ENCODE assay signal across 7 cellular contexts in genomic region chr17:1713160-1713877, GRCh38. TPM values are rescaled to one million over a fixed set of nuclear protein-coding genes. Genes with fewer than 3 reads are reported as not detected.
A peak's percentile ranks its signal among the peaks of the same experiment; 100 is the strongest.
DNase-seq lines count a peak whose midpoint lies in the region; ATAC-seq and TF ChIP-seq lines count a peak whose summit lies in the region.
"Had no signal": no experiment of that assay in that cellular context is flagged by ENCODE, and none has a peak within 500 bp of the region (broad histone marks: within the 10 kb centered on the region; RNA-seq: fewer than 3 reads in every experiment).

No MANE protein-coding gene starts in this region.

- H3K27me3 ChIP-seq in CD8-positive, alpha-beta memory T cell (ENCODE audit: insufficient read depth, low read length, poor library complexity, severe bottlenecking): peaks cover 2% of the 10 kb centered on the region
- H3K27me3 ChIP-seq in mammary epithelial cell (ENCODE audit: insufficient read depth, low read length): no peaks in the 10 kb centered on the region

- dilution Hi-C loops in mammary epithelial cell (cut with HindIII; ENCODE audit: low sequenced_read_pairs): loop anchor here (5.0 kb wide), 3 partner anchors 36 to 134 kb away; partner anchors contain the start of gene SLC43A2

- DNase-seq in CD8-positive, alpha-beta memory T cell: no peak
- DNase-seq in mammary epithelial cell: no peak
- DNase-seq in GM03348 (ENCODE audit: low spot score): no peak
- DNase-seq in NCI-H1436 treated with DMSO at 0.1 percent for 48 hours (lab: John Stamatoyannopoulos, UW): no peak

- H3K36me3 Mint-ChIP-seq in CD8-positive, alpha-beta memory T cell: peaks cover 0 to 18% (median 4%) of the 10 kb centered on the region in 3 donors
- peaks cover 8% of the 10 kb centered on the region for H3K36me3 Mint-ChIP-seq in nephron (ENCODE audit: low read depth)

- no peak overlapping the region for H2AFZ ChIP-seq in mammary epithelial cell (ENCODE audit: low read depth, low read length)

- H3K4me3 ChIP-seq in CD8-positive, alpha-beta memory T cell (ENCODE audit: low read length): no peak overlapping the region
- peak overlapping the region in 2 of 3 experiments; percentile 78 to 97 for H3K4me3 ChIP-seq in mammary epithelial cell (replicated peaks in 1 of 3; ENCODE audit: insufficient read depth in 1 of 3, low read depth in 2 of 3, low read length in 3 of 3)

- TSS peak; percentile 44 for BruUV-seq in mammary epithelial cell (replicated peaks; lab: Mats Ljungman, UMichigan)

- peak overlapping the region; percentile 51 for H3K27ac ChIP-seq in CD8-positive, alpha-beta memory T cell (ENCODE audit: low read depth, low read length)
- H3K27ac ChIP-seq in mammary epithelial cell (ENCODE audit: insufficient read depth, low read depth, low read length): no peak overlapping the region

- no peak for ATAC-seq in HG03378 (IDR thresholded peaks at IDR 0.05; ENCODE audit: unreplicated experiment)

- no peaks in the 10 kb centered on the region for H3K9me3 ChIP-seq in CD8-positive, alpha-beta memory T cell (ENCODE audit: low read length)
- no peaks in the 10 kb centered on the region for H3K9me3 ChIP-seq in mammary epithelial cell (replicated peaks; ENCODE audit: insufficient read depth, low read length)

- H3K27ac Mint-ChIP-seq in CD8-positive, alpha-beta memory T cell: peak overlapping the region in 4 of 8 donors; percentile 32 to 91 (median 78)
- H3K27ac Mint-ChIP-seq in nephron: peak overlapping the region; percentile 94 to 95 (median 95)

- H3K27me3 Mint-ChIP-seq in CD8-positive, alpha-beta memory T cell: peaks cover 4 to 10% of the 10 kb centered on the region in 2 donors
- H3K27me3 Mint-ChIP-seq in nephron (ENCODE audit: low read depth): no peaks in the 10 kb centered on the region

- H4K20me1 ChIP-seq in mammary epithelial cell (ENCODE audit: insufficient read depth, low read length): peaks cover 2% of the 10 kb centered on the region

- no peaks in the 10 kb centered on the region for H3K36me3 ChIP-seq in CD8-positive, alpha-beta memory T cell (ENCODE audit: insufficient read depth, low read length)
- H3K36me3 ChIP-seq in mammary epithelial cell (ENCODE audit: insufficient read depth, low read length): peaks cover 28% of the 10 kb centered on the region

- peaks cover 30% of the 10 kb centered on the region for H3K4me1 ChIP-seq in CD8-positive, alpha-beta memory T cell (ENCODE audit: insufficient read depth, low read length)
- H3K4me1 ChIP-seq in mammary epithelial cell (ENCODE audit: insufficient read depth, low read length): peaks cover 49% of the 10 kb centered on the region

- peak overlapping the region; percentile 11 for H3K9ac ChIP-seq in mammary epithelial cell (ENCODE audit: insufficient read depth, low read length)

- WGBS in mammary epithelial cell (ENCODE audit: low coverage, missing lambda C conversion rate): 62% methylated on average over 10 of the region's 10 CpGs

- TF ChIP-seq CTCF in mammary epithelial cell (conservative IDR thresholded peaks at IDR 0.05 in 1 of 2, IDR thresholded peaks at IDR 0.05 in 1 of 2; ENCODE audit: extremely low read depth in 1 of 2, insufficient read depth in 1 of 2, low read depth in 1 of 2, low read length in 2 of 2): no peak
- TF ChIP-seq CTCF in nephron (IDR thresholded peaks at IDR 0.05; ENCODE audit: unreplicated experiment in 3 of 3): no peak

- intact Hi-C loops in mammary epithelial cell (cut with micrococcal nuclease): loop anchor here (10.0 kb wide), 1 partner anchor 691 kb away; the partner anchor contains the start of gene MNT

- no peaks in the 10 kb centered on the region for H3K9me3 Mint-ChIP-seq in CD8-positive, alpha-beta memory T cell
- H3K9me3 Mint-ChIP-seq in nephron: no peaks in the 10 kb centered on the region

- H3K4me1 Mint-ChIP-seq in CD8-positive, alpha-beta memory T cell: peaks cover 28 to 44% (median 44%) of the 10 kb centered on the region in 3 donors
- H3K4me1 Mint-ChIP-seq in nephron: peaks cover 48% of the 10 kb centered on the region

- H3K4me2 ChIP-seq in mammary epithelial cell (ENCODE audit: insufficient read depth, low read depth, low read length): peak overlapping the region; percentile 87

- CTCF ChIA-PET in CD8-positive, alpha-beta memory T cell (lab: Charles Lee): interaction anchor here (1.2 to 2.3 kb wide), 3 partner anchors 8 to 152 kb away, joined by 3 to 5 read pairs (median 3); no protein-coding TSS in a partner anchor
- CTCF ChIA-PET in mammary epithelial cell (lab: Charles Lee; ENCODE audit: low non-redundant PET): interaction anchor here (0.6 kb wide), 3 partner anchors 15 to 149 kb away, joined by 3 to 6 read pairs (median 5); no protein-coding TSS in a partner anchor

- peaks cover 46% of the 10 kb centered on the region for H3K79me2 ChIP-seq in mammary epithelial cell (ENCODE audit: insufficient read depth, low read length)

- H3K4me3 Mint-ChIP-seq in CD8-positive, alpha-beta memory T cell: peak overlapping the region in 5 of 7 donors; percentile 29 to 83 (median 40)
- peak overlapping the region; percentile 90 to 98 (median 94) for H3K4me3 Mint-ChIP-seq in nephron

- in situ Hi-C loops in mammary epithelial cell (cut with MboI; ENCODE audit: low sequenced_read_pairs in 2 of 2): loop anchor here in 1 of 2 donors (25.0 kb wide), 2 partner anchors 149 to 324 kb away; partner anchors contain the start of genes DPH1, OVCA2 and RTN4RL1

- POLR2A ChIA-PET in CD8-positive, alpha-beta memory T cell (lab: Charles Lee): no interaction called here

RNA-seq across cellular contexts. Expression of gene TLCD2, which starts 3.1 kb away (rescaled TPM):
- total RNA-seq in CD8-positive, alpha-beta memory T cell: under 1 TPM; 0.09 to 0.22 TPM
- 0.32 TPM for polyA plus RNA-seq in CD8-positive, alpha-beta memory T cell
- total RNA-seq in mammary epithelial cell: 1 to 10 TPM; 2.2 to 5.7 TPM
- 0.87 TPM for polyA plus RNA-seq in mammary epithelial cell
- 4.4 TPM for polyA minus RNA-seq in mammary epithelial cell

RNA-seq across cellular contexts. Expression of gene WDR81, which starts 11.2 kb away (rescaled TPM):
- total RNA-seq in CD8-positive, alpha-beta memory T cell: 10 to 100 TPM; 21.1 to 23.7 TPM
- 20.4 TPM for polyA plus RNA-seq in CD8-positive, alpha-beta memory T cell
- 10 to 100 TPM; 17.8 to 35.5 TPM for total RNA-seq in mammary epithelial cell
- 10.2 TPM for polyA plus RNA-seq in mammary epithelial cell
- polyA minus RNA-seq in mammary epithelial cell: 8.5 TPM

RNA-seq across cellular contexts. Expression of gene PRPF8, which starts 28.7 kb away (rescaled TPM):
- total RNA-seq in CD8-positive, alpha-beta memory T cell: 100 to 1,000 TPM; 430 to 447 TPM
- 209 TPM for polyA plus RNA-seq in CD8-positive, alpha-beta memory T cell
- 100 to 1,000 TPM; 114 to 243 TPM for total RNA-seq in mammary epithelial cell
- polyA plus RNA-seq in mammary epithelial cell: 132 TPM
- 482 TPM for polyA minus RNA-seq in mammary epithelial cell

RNA-seq across cellular contexts. Expression of gene SERPINF2, which starts 29.4 kb away (rescaled TPM):
- under 1 TPM; 0.13 to 0.33 TPM for total RNA-seq in CD8-positive, alpha-beta memory T cell
- polyA plus RNA-seq in CD8-positive, alpha-beta memory T cell: not detected
- total RNA-seq in mammary epithelial cell: 1 to 10 TPM; 5.7 to 7.3 TPM
- 10.1 TPM for polyA plus RNA-seq in mammary epithelial cell
- 3.7 TPM for polyA minus RNA-seq in mammary epithelial cell

RNA-seq across cellular contexts. Expression of gene SERPINF1, which starts 48.5 kb away (rescaled TPM):
- 1 to 10 TPM; 1.2 to 2.1 TPM for total RNA-seq in CD8-positive, alpha-beta memory T cell
- 2.4 TPM for polyA plus RNA-seq in CD8-positive, alpha-beta memory T cell
- 10 to 100 TPM; 10.8 to 89.5 TPM for total RNA-seq in mammary epithelial cell
- polyA plus RNA-seq in mammary epithelial cell: 85.4 TPM
- 77.9 TPM for polyA minus RNA-seq in mammary epithelial cell
- total RNA-seq: dermis blood vessel endothelial cell had no signal
